ENCODE assay signal across 9 cellular contexts in genomic region chr3:184135911-184136260, GRCh38. TPM values are rescaled to one million over a fixed set of nuclear protein-coding genes. Genes with fewer than 3 reads are reported as not detected.
DNase-seq lines count a peak whose midpoint lies in the region; ATAC-seq, FAIRE-seq and TF ChIP-seq lines count a peak whose summit lies in the region.
"Had no signal": no experiment of that assay in that cellular context is flagged by ENCODE, and none has a peak within 500 bp of the region (broad histone marks: within the 10 kb centered on the region; RNA-seq: fewer than 3 reads in every experiment).

No MANE protein-coding gene starts in this region.

- TF ChIP-seq EP300 in K562 (IDR thresholded peaks at IDR 0.05; ENCODE audit: low read length) = no peak

- H3K27me3 ChIP-seq in heart left ventricle = no peaks in the 10 kb centered on the region
- no peaks in the 10 kb centered on the region; a peak in 1 of 5 replicates for H3K27me3 ChIP-seq in K562 (ENCODE audit: control insufficient read depth in 2 of 2, insufficient read depth in 2 of 2, low read length in 2 of 2)
- H3K27me3 ChIP-seq in mesenchymal stem cell (ENCODE audit: control insufficient read depth in 1 of 2, insufficient read depth in 1 of 2, low read length in 2 of 2) = no peaks in the 10 kb centered on the region

- H3K9me3 ChIP-seq in heart left ventricle (no peaks in the 10 kb centered on the region), K562 (replicated peaks; ENCODE audit: control insufficient read depth, insufficient read depth, low read depth, low read length) (no peaks in the 10 kb centered on the region), mesenchymal stem cell (ENCODE audit: control insufficient read depth, low read length) (no peaks in the 10 kb centered on the region)

- TF ChIP-seq RAD21 in K562 (CRISPR knock-in tag; conservative IDR thresholded peaks at IDR 0.05 in 1 of 2, IDR thresholded peaks at IDR 0.05 in 1 of 2) = no peak

- peak; percentile 15 for FAIRE-seq in K562 (lab: Jason Lieb, UNC)
- FAIRE-seq: RCC 7860 had no signal

- H2BK120ac ChIP-seq in mesenchymal stem cell (ENCODE audit: low read depth, low read length) = no peak overlapping the region

- peaks cover 19% of the 10 kb centered on the region for H3K79me1 ChIP-seq in mesenchymal stem cell (replicated peaks; ENCODE audit: low read length, poor library complexity, severe bottlenecking)

- in situ Hi-C loops in K562 (cut with MboI) = no loop called here

- H3K23ac ChIP-seq in mesenchymal stem cell (ENCODE audit: low read length in 2 of 2) = no peak overlapping the region

- BruUV-seq in K562 (replicated peaks; lab: Mats Ljungman, UMichigan) = no TSS peak

- H4K20me1 ChIP-seq in K562 (replicated peaks; ENCODE audit: control insufficient read depth, insufficient read depth, low read length) = no peaks in the 10 kb centered on the region

- peaks cover 0 to 28% (median 18%) of the 10 kb centered on the region in 12 donors for H3K4me1 ChIP-seq in heart left ventricle
- H3K4me1 ChIP-seq in K562 (replicated peaks in 1 of 2; ENCODE audit: control insufficient read depth in 2 of 2, insufficient read depth in 2 of 2, low read length in 2 of 2) = peaks cover 7 to 13% of the 10 kb centered on the region in 2 experiments; a peak in 4 of 5 replicates
- no peaks in the 10 kb centered on the region for H3K4me1 ChIP-seq in mesenchymal stem cell (ENCODE audit: control insufficient read depth, insufficient read depth, low read depth, low read length)
- H3K4me1 ChIP-seq in urinary bladder (ENCODE audit: insufficient read depth) = no peaks in the 10 kb centered on the region

- H3K79me2 ChIP-seq in K562 (ENCODE audit: control insufficient read depth, insufficient read depth, low read length) = peaks cover 54% of the 10 kb centered on the region

- ATAC-seq in heart left ventricle = no peak
- ATAC-seq in Right ventricle myocardium inferior = no peak
- peak; percentile 3; the same call in 2 of the 3 replicates for ATAC-seq in K562

- H4K91ac ChIP-seq in mesenchymal stem cell (ENCODE audit: low read length) = no peak overlapping the region

- H2BK15ac ChIP-seq in mesenchymal stem cell (ENCODE audit: low read depth, poor library complexity, severe bottlenecking) = no peak overlapping the region

- peak overlapping the region; percentile 99 to 100 for H3K9ac ChIP-seq in K562 (ENCODE audit: insufficient read depth in 1 of 2, low read depth in 2 of 2, low read length in 2 of 2)
- peak overlapping the region; percentile 96 for H3K9ac ChIP-seq in mesenchymal stem cell (ENCODE audit: low read length)

- no peak for DNase-seq in heart left ventricle
- DNase-seq in Right ventricle myocardium inferior (ENCODE audit: missing footprints) = no peak
- peak in 1 of 4 experiments; percentile 5 for DNase-seq in K562 (ENCODE audit: extremely low read depth in 1 of 4, low spot score in 3 of 4)
- no peak for DNase-seq in mesenchymal stem cell
- DNase-seq in NCI-H187 treated with DMSO at 0.1 percent for 48 hours (lab: John Stamatoyannopoulos, UW) = no peak
- no peak for DNase-seq in stimulated activated CD4-positive, alpha-beta T cell treated with anti-CD3 and anti-CD28 coated beads, Interleukin-12 subunit alpha, Interleukin-12 subunit beta, amount 100 ng/mL, for 4 hours
- DNase-seq in dermis blood vessel endothelial cell = no peak

- WGBS in heart left ventricle, 4 donors = 2 to 5% (median 4%) methylated on average over 9 of the region's 9 CpGs
- under 1% methylated on average over 9 of the region's 9 CpGs for WGBS in K562 (ENCODE audit: insufficient coverage, low coverage, missing lambda C conversion rate)
- 14% methylated on average over 9 of the region's 9 CpGs for WGBS in mesenchymal stem cell
- WGBS in urinary bladder = 4% methylated on average over 9 of the region's 9 CpGs

- POLR2A ChIA-PET in K562 (lab: Yijun Ruan, JAX) = interaction anchor here (0.6 to 3.9 kb wide), 6 partner anchors 10 to 449 kb away, joined by 3 to 48 read pairs (median 4); partner anchors contain the start of gene ABCC5

- TF ChIP-seq CTCF in heart left ventricle (IDR thresholded peaks at IDR 0.05) (no peak), K562 (IDR thresholded peaks at IDR 0.05 in 2 of 3, conservative IDR thresholded peaks at IDR 0.05 in 1 of 3; ENCODE audit: insufficient read depth in 2 of 3, low read depth in 1 of 3, low read length in 3 of 3) (no peak)

- H3K18ac ChIP-seq in mesenchymal stem cell (ENCODE audit: low read depth in 1 of 2, low read length in 2 of 2) = peak overlapping the region in 1 of 2 experiments; percentile 87

- H4K8ac ChIP-seq in mesenchymal stem cell (ENCODE audit: low read length) = no peak overlapping the region

- TF ChIP-seq POLR2A in heart left ventricle (IDR thresholded peaks at IDR 0.05) (no peak), K562 (conservative IDR thresholded peaks at IDR 0.05) (no peak)

- peak overlapping the region in 1 of 2 experiments; percentile 34 for H3K4ac ChIP-seq in mesenchymal stem cell (ENCODE audit: low read depth in 1 of 2, low read length in 2 of 2)

- H3K36me3 ChIP-seq in heart left ventricle (peaks cover 0 to 39% (median 31%) of the 10 kb centered on the region in 9 donors), K562 (ENCODE audit: control insufficient read depth, insufficient read depth, low read length) (peaks cover 40% of the 10 kb centered on the region), mesenchymal stem cell (ENCODE audit: control insufficient read depth in 1 of 2, insufficient read depth in 2 of 2, low read depth in 1 of 2, low read length in 2 of 2) (peaks cover 13 to 21% of the 10 kb centered on the region in 2 experiments), urinary bladder (ENCODE audit: insufficient read depth) (no peaks in the 10 kb centered on the region)

- peak overlapping the region; percentile 100 for H3K4me2 ChIP-seq in K562 (ENCODE audit: insufficient read depth, low read length)
- H3K4me2 ChIP-seq in mesenchymal stem cell (ENCODE audit: low read length, poor library complexity, severe bottlenecking) = peak overlapping the region; percentile 98

- H3K4me3 ChIP-seq in heart left ventricle (peak overlapping the region; percentile 71 to 99 (median 90)), K562 (peak overlapping the region; percentile 97), mesenchymal stem cell (ENCODE audit: insufficient read depth in 1 of 2, low read depth in 1 of 2, low read length in 2 of 2) (peak overlapping the region; percentile 92 to 93), urinary bladder (ENCODE audit: low read depth, low read length) (peak overlapping the region; percentile 69)

- H3K14ac ChIP-seq in mesenchymal stem cell (ENCODE audit: low read length in 2 of 2) = no peak overlapping the region

- H2BK5ac ChIP-seq in mesenchymal stem cell (ENCODE audit: low read depth, low read length, poor library complexity, severe bottlenecking) = no peak overlapping the region

- H2BK12ac ChIP-seq in mesenchymal stem cell (ENCODE audit: low read length in 2 of 2) = peak overlapping the region in 1 of 2 experiments; percentile 71

- H2AFZ ChIP-seq in K562 (ENCODE audit: low read depth, low read length) (peak overlapping the region; percentile 95), mesenchymal stem cell (ENCODE audit: low read depth, low read length) (no peak overlapping the region)

- H3K9me1 ChIP-seq in K562 (ENCODE audit: control insufficient read depth, insufficient read depth, low read length) = no peaks in the 10 kb centered on the region

- no peak overlapping the region for H2AK5ac ChIP-seq in mesenchymal stem cell (ENCODE audit: low read length, severe bottlenecking)

- CTCF ChIA-PET in K562 (lab: Yijun Ruan, JAX; ENCODE audit: low intra/inter-chr PET ratio) = no interaction called here

- peak overlapping the region; percentile 76 to 95 (median 91) for H3K27ac ChIP-seq in heart left ventricle
- peak overlapping the region; percentile 92 for H3K27ac ChIP-seq in K562 (ENCODE audit: extremely low read depth, low read depth, low read length)
- H3K27ac ChIP-seq in mesenchymal stem cell (ENCODE audit: low read length, poor library complexity, severe bottlenecking) = peak overlapping the region; percentile 73
- H3K27ac ChIP-seq in urinary bladder (ENCODE audit: low read depth) = peak overlapping the region; percentile 85

- intact Hi-C loops in heart left ventricle (cut with DNase I) (loop anchor here (2.0 to 10.0 kb wide), 12 partner anchors 19 to 241 kb away; partner anchors contain the start of genes ABCF3 (in 5 of the 10), ABCC5 (in 3 of the 10), ALG3 (in 3 of the 10) and EEF1AKMT4 (in 3 of the 10)), Right ventricle myocardium inferior (cut with DNase I) (loop anchor here (1.0 to 2.0 kb wide), 4 partner anchors 19 to 113 kb away; partner anchors contain the start of genes ABCF3, AP2M1, DVL3 and EEF1AKMT4), K562 (cut with micrococcal nuclease) (loop anchor here (2.0 to 5.0 kb wide), 3 partner anchors 19 to 49 kb away; partner anchors contain the start of genes AP2M1 and DVL3)

RNA-seq across cellular contexts. Expression of gene EIF2B5, which starts 0.7 kb away (rescaled TPM):
- total RNA-seq in heart left ventricle (10 to 100 TPM; 24.5 to 39.0 (median 30.9) TPM), Right ventricle myocardium inferior (32.2 TPM), K562 (2014; rRNA removed) (66.4 and 91.1 TPM in 2 replicates), K562 (2014; rRNA removed; fragmentation: Illumina TruSeq; extraction: Trizol) (70.4 and 70.8 TPM in 2 replicates), K562 (2015; rRNA removed; fragmentation: Illumina TruSeq; extraction: Trizol) (71.8 and 74.0 TPM in 2 replicates), K562 (2021) (62.9 and 67.5 TPM in 2 replicates), urinary bladder (34.2 TPM), dermis blood vessel endothelial cell (43.7 and 44.2 TPM in 2 replicates)
- polyA plus RNA-seq in heart left ventricle (10 to 100 TPM; 28.5 to 58.2 TPM), K562 (2011; rRNA removed) (76.8 and 87.2 TPM in 2 replicates), K562 (2014; fragmentation: Illumina TruSeq; extraction: Trizol) (70.9 and 75.5 TPM in 2 replicates), K562 (2014; fragmentation: Nextera tagmentation; extraction: Ambion mirVana) (10 to 100 TPM; 19.1 to 31.8 TPM), K562 (2014; rRNA removed) (92.4 and 95.6 TPM in 2 replicates), urinary bladder (38.2 TPM)
- 169 and 262 TPM in 2 replicates for total RNA-seq in K562 (2011; cell fraction: chromatin; rRNA removed; ENCODE audit: low replicate concordance)
- total RNA-seq in K562 (2011; cell fraction: nucleolus; rRNA removed) = 136 and 137 TPM in 2 replicates
- 121 and 132 TPM in 2 replicates for total RNA-seq in K562 (2011; cell fraction: nucleoplasm; rRNA removed)
- 59.9 and 66.1 TPM in 2 replicates for polyA plus RNA-seq in K562 (2011; cell fraction: cytosol; rRNA removed)
- polyA plus RNA-seq in K562 (2011; cell fraction: nucleus; rRNA removed) = 209 and 258 TPM in 2 replicates
- 55.0 and 58.2 TPM in 2 replicates for polyA plus RNA-seq in K562 (2012)
- polyA minus RNA-seq in K562 (2011; rRNA and poly(A)+ RNA removed) = 70.4 and 76.8 TPM in 2 replicates
- polyA minus RNA-seq in K562 (2011; cell fraction: cytosol; rRNA and poly(A)+ RNA removed) = 21.8 and 27.8 TPM in 2 replicates
- 59.4 and 76.5 TPM in 2 replicates for polyA minus RNA-seq in K562 (2011; cell fraction: nucleus; rRNA and poly(A)+ RNA removed)
- polyA plus RNA-seq in mesenchymal stem cell (2013, experiment 1 of 2) = 22.7 TPM
- polyA plus RNA-seq in mesenchymal stem cell (2013, experiment 2 of 2) = 22.7 TPM

RNA-seq across cellular contexts. Expression of gene DVL3, which starts 19.3 kb away (rescaled TPM):
- total RNA-seq in heart left ventricle (10 to 100 TPM; 53.4 to 94.2 (median 70.9) TPM), Right ventricle myocardium inferior (60.7 TPM), K562 (2014; rRNA removed) (25.7 and 26.5 TPM in 2 replicates), K562 (2014; rRNA removed; fragmentation: Illumina TruSeq; extraction: Trizol) (8.7 and 9.8 TPM in 2 replicates), K562 (2015; rRNA removed; fragmentation: Illumina TruSeq; extraction: Trizol) (16.0 and 17.2 TPM in 2 replicates), K562 (2021) (54.4 and 57.9 TPM in 2 replicates), urinary bladder (25.2 TPM), dermis blood vessel endothelial cell (33.5 and 36.9 TPM in 2 replicates)
- polyA plus RNA-seq in heart left ventricle (10 to 100 TPM; 36.3 to 59.8 TPM), K562 (2011; rRNA removed) (20.1 and 28.7 TPM in 2 replicates), K562 (2014; fragmentation: Illumina TruSeq; extraction: Trizol) (44.3 and 44.8 TPM in 2 replicates), K562 (2014; fragmentation: Nextera tagmentation; extraction: Ambion mirVana) (1 to 10 TPM; 3.1 to 5.4 TPM), K562 (2014; rRNA removed) (42.8 and 46.6 TPM in 2 replicates), urinary bladder (62.2 TPM)
- total RNA-seq in K562 (2011; cell fraction: chromatin; rRNA removed; ENCODE audit: low replicate concordance) = 88.9 and 157 TPM in 2 replicates
- 73.2 and 83.2 TPM in 2 replicates for total RNA-seq in K562 (2011; cell fraction: nucleolus; rRNA removed)
- total RNA-seq in K562 (2011; cell fraction: nucleoplasm; rRNA removed) = 65.6 and 69.9 TPM in 2 replicates
- 24.9 and 26.6 TPM in 2 replicates for polyA plus RNA-seq in K562 (2011; cell fraction: cytosol; rRNA removed)
- polyA plus RNA-seq in K562 (2011; cell fraction: nucleus; rRNA removed) = 70.4 and 103 TPM in 2 replicates
- 39.3 and 52.8 TPM in 2 replicates for polyA plus RNA-seq in K562 (2012)
- polyA minus RNA-seq in K562 (2011; rRNA and poly(A)+ RNA removed) = 14.5 and 16.5 TPM in 2 replicates
- polyA minus RNA-seq in K562 (2011; cell fraction: cytosol; rRNA and poly(A)+ RNA removed) = 29.0 and 36.2 TPM in 2 replicates
- 20.6 and 36.3 TPM in 2 replicates for polyA minus RNA-seq in K562 (2011; cell fraction: nucleus; rRNA and poly(A)+ RNA removed)
- 67.6 TPM for polyA plus RNA-seq in mesenchymal stem cell (2013, experiment 1 of 2)
- 65.3 TPM for polyA plus RNA-seq in mesenchymal stem cell (2013, experiment 2 of 2)

RNA-seq across cellular contexts. Expression of gene AP2M1, which starts 38.8 kb away (rescaled TPM):
- 100 to 1,000 TPM; 225 to 400 (median 337) TPM for total RNA-seq in heart left ventricle
- 100 to 1,000 TPM; 291 to 431 TPM for polyA plus RNA-seq in heart left ventricle
- 269 TPM for total RNA-seq in Right ventricle myocardium inferior
- 357 and 707 TPM in 2 replicates for total RNA-seq in K562 (2011; cell fraction: chromatin; rRNA removed; ENCODE audit: low replicate concordance)
- 352 and 411 TPM in 2 replicates for total RNA-seq in K562 (2011; cell fraction: nucleolus; rRNA removed)
- 363 and 369 TPM in 2 replicates for total RNA-seq in K562 (2011; cell fraction: nucleoplasm; rRNA removed)
- 282 and 320 TPM in 2 replicates for total RNA-seq in K562 (2014; rRNA removed)
- 277 and 296 TPM in 2 replicates for total RNA-seq in K562 (2014; rRNA removed; fragmentation: Illumina TruSeq; extraction: Trizol)
- total RNA-seq in K562 (2015; rRNA removed; fragmentation: Illumina TruSeq; extraction: Trizol) = 247 and 250 TPM in 2 replicates
- 367 and 385 TPM in 2 replicates for total RNA-seq in K562 (2021)
- polyA plus RNA-seq in K562 (2011; rRNA removed) = 505 and 704 TPM in 2 replicates
- 307 and 406 TPM in 2 replicates for polyA plus RNA-seq in K562 (2011; cell fraction: cytosol; rRNA removed)
- polyA plus RNA-seq in K562 (2011; cell fraction: nucleus; rRNA removed) = 576 and 635 TPM in 2 replicates
- polyA plus RNA-seq in K562 (2012) = 764 and 803 TPM in 2 replicates
- polyA plus RNA-seq in K562 (2014; fragmentation: Illumina TruSeq; extraction: Trizol) = 400 and 440 TPM in 2 replicates
- polyA plus RNA-seq in K562 (2014; fragmentation: Nextera tagmentation; extraction: Ambion mirVana) = 100 to 1,000 TPM; 118 to 252 TPM
- polyA plus RNA-seq in K562 (2014; rRNA removed) = 275 and 325 TPM in 2 replicates
- 381 and 396 TPM in 2 replicates for polyA minus RNA-seq in K562 (2011; rRNA and poly(A)+ RNA removed)
- polyA minus RNA-seq in K562 (2011; cell fraction: cytosol; rRNA and poly(A)+ RNA removed) = 150 and 169 TPM in 2 replicates
- 111 and 158 TPM in 2 replicates for polyA minus RNA-seq in K562 (2011; cell fraction: nucleus; rRNA and poly(A)+ RNA removed)
- 465 TPM for polyA plus RNA-seq in mesenchymal stem cell (2013, experiment 1 of 2)
- polyA plus RNA-seq in mesenchymal stem cell (2013, experiment 2 of 2) = 472 TPM
- 195 TPM for total RNA-seq in urinary bladder
- polyA plus RNA-seq in urinary bladder = 466 TPM
- total RNA-seq in dermis blood vessel endothelial cell = 419 and 557 TPM in 2 replicates

RNA-seq across cellular contexts. Expression of gene HTR3E, which starts 39.0 kb away (rescaled TPM):
- not detected for total RNA-seq in heart left ventricle
- polyA plus RNA-seq in heart left ventricle = not detected
- total RNA-seq in Right ventricle myocardium inferior = not detected
- total RNA-seq in K562 (2011; cell fraction: chromatin; rRNA removed; ENCODE audit: low replicate concordance) = not detected in 2 replicates
- total RNA-seq in K562 (2011; cell fraction: nucleolus; rRNA removed) = not detected in 2 replicates
- total RNA-seq in K562 (2011; cell fraction: nucleoplasm; rRNA removed) = not detected in 2 replicates
- total RNA-seq in K562 (2014; rRNA removed) = not detected in 2 replicates
- total RNA-seq in K562 (2014; rRNA removed; fragmentation: Illumina TruSeq; extraction: Trizol) = not detected in 2 replicates
- not detected in 2 replicates for total RNA-seq in K562 (2015; rRNA removed; fragmentation: Illumina TruSeq; extraction: Trizol)
- not detected in 2 replicates for total RNA-seq in K562 (2021)
- polyA plus RNA-seq in K562 (2011; rRNA removed) = not detected in 2 replicates
- polyA plus RNA-seq in K562 (2011; cell fraction: cytosol; rRNA removed) = not detected in 2 replicates
- polyA plus RNA-seq in K562 (2011; cell fraction: nucleus; rRNA removed) = not detected in 2 replicates
- 0.04 TPM in 1 of 2 replicates, not detected in the other for polyA plus RNA-seq in K562 (2012)
- polyA plus RNA-seq in K562 (2014; fragmentation: Illumina TruSeq; extraction: Trizol) = not detected in 2 replicates
- polyA plus RNA-seq in K562 (2014; fragmentation: Nextera tagmentation; extraction: Ambion mirVana) = not detected
- not detected in 2 replicates for polyA plus RNA-seq in K562 (2014; rRNA removed)
- polyA minus RNA-seq in K562 (2011; rRNA and poly(A)+ RNA removed) = not detected in 2 replicates
- not detected in 2 replicates for polyA minus RNA-seq in K562 (2011; cell fraction: cytosol; rRNA and poly(A)+ RNA removed)
- not detected in 2 replicates for polyA minus RNA-seq in K562 (2011; cell fraction: nucleus; rRNA and poly(A)+ RNA removed)
- not detected for polyA plus RNA-seq in mesenchymal stem cell (2013, experiment 1 of 2)
- not detected for polyA plus RNA-seq in mesenchymal stem cell (2013, experiment 2 of 2)
- total RNA-seq in urinary bladder = not detected
- polyA plus RNA-seq in urinary bladder = not detected
- not detected in 2 replicates for total RNA-seq in dermis blood vessel endothelial cell

RNA-seq across cellular contexts. Expression of gene ABCF3, which starts 50.1 kb away (rescaled TPM):
- total RNA-seq in heart left ventricle (10 to 100 TPM; 58.2 to 81.9 (median 69.2) TPM), Right ventricle myocardium inferior (68.2 TPM), K562 (2014; rRNA removed) (47.1 and 54.2 TPM in 2 replicates), K562 (2014; rRNA removed; fragmentation: Illumina TruSeq; extraction: Trizol) (17.6 and 20.0 TPM in 2 replicates), K562 (2015; rRNA removed; fragmentation: Illumina TruSeq; extraction: Trizol) (33.6 and 37.7 TPM in 2 replicates), K562 (2021) (61.9 and 77.9 TPM in 2 replicates), urinary bladder (27.4 TPM), dermis blood vessel endothelial cell (44.5 and 58.4 TPM in 2 replicates)
- polyA plus RNA-seq in heart left ventricle (10 to 100 TPM; 63.4 to 80.5 TPM), K562 (2011; rRNA removed) (45.1 and 59.3 TPM in 2 replicates), K562 (2014; fragmentation: Illumina TruSeq; extraction: Trizol) (51.0 and 57.1 TPM in 2 replicates), K562 (2014; fragmentation: Nextera tagmentation; extraction: Ambion mirVana) (10 to 100 TPM in 1 of 2 experiments, 1 to 10 TPM in 1; 6.7 to 23.7 TPM), K562 (2014; rRNA removed) (65.0 and 68.5 TPM in 2 replicates), urinary bladder (38.8 TPM)
- total RNA-seq in K562 (2011; cell fraction: chromatin; rRNA removed; ENCODE audit: low replicate concordance) = 203 and 374 TPM in 2 replicates
- total RNA-seq in K562 (2011; cell fraction: nucleolus; rRNA removed) = 204 and 235 TPM in 2 replicates
- total RNA-seq in K562 (2011; cell fraction: nucleoplasm; rRNA removed) = 155 and 178 TPM in 2 replicates
- polyA plus RNA-seq in K562 (2011; cell fraction: cytosol; rRNA removed) = 54.7 and 103 TPM in 2 replicates
- 298 and 363 TPM in 2 replicates for polyA plus RNA-seq in K562 (2011; cell fraction: nucleus; rRNA removed)
- polyA plus RNA-seq in K562 (2012) = 47.0 and 54.1 TPM in 2 replicates
- 45.4 and 50.7 TPM in 2 replicates for polyA minus RNA-seq in K562 (2011; rRNA and poly(A)+ RNA removed)
- polyA minus RNA-seq in K562 (2011; cell fraction: cytosol; rRNA and poly(A)+ RNA removed) = 31.0 and 41.5 TPM in 2 replicates
- polyA minus RNA-seq in K562 (2011; cell fraction: nucleus; rRNA and poly(A)+ RNA removed) = 96.3 and 137 TPM in 2 replicates
- polyA plus RNA-seq in mesenchymal stem cell (2013, experiment 1 of 2) = 24.1 TPM
- 23.9 TPM for polyA plus RNA-seq in mesenchymal stem cell (2013, experiment 2 of 2)
